1 cellular context compared by ENCODE assay signal in genomic region chr14:91418387-91419043, GRCh38.
A peak's percentile ranks its signal among the peaks of the same experiment; 100 is the strongest.
TF ChIP-seq lines count a peak whose summit lies in the region.

No MANE protein-coding gene starts in this region.

TF ChIP-seq in K562, 482 proteins besides CTCF, POLR2A, EP300 and RAD21 (continued from another document and continues in another):
- TF ChIP-seq ZBTB40 (IDR thresholded peaks at IDR 0.05) (no peak), ZBTB40 (CRISPR knock-in tag; IDR thresholded peaks at IDR 0.05) (no peak), ID3 (CRISPR knock-in tag; IDR thresholded peaks at IDR 0.05) (no peak), ID3 (tag; IDR thresholded peaks at IDR 0.05) (no peak), CAMTA2 (CRISPR knock-in tag; conservative IDR thresholded peaks at IDR 0.05) (no peak), ZBTB8A (IDR thresholded peaks at IDR 0.05; ENCODE audit: partially characterized antibody) (no peak), MEF2A (IDR thresholded peaks at IDR 0.05; ENCODE audit: control insufficient read depth, low read depth, low read length) (no peak), ZNF253 (CRISPR knock-in tag; conservative IDR thresholded peaks at IDR 0.05) (no peak), DDX20 (tag; IDR thresholded peaks at IDR 0.05; ENCODE audit: low read depth) (no peak), SMARCE1 (IDR thresholded peaks at IDR 0.05) (no peak), ZNF146 (CRISPR knock-in tag; IDR thresholded peaks at IDR 0.05; ENCODE audit: unreplicated experiment) (no peak), BMI1 (IDR thresholded peaks at IDR 0.05; ENCODE audit: low read length) (no peak), SIN3A (IDR thresholded peaks at IDR 0.05; ENCODE audit: borderline replicate concordance in 2 of 2, control insufficient read depth in 1 of 2, low read depth in 2 of 2, low read length in 2 of 2) (no peak), MLLT1 (IDR thresholded peaks at IDR 0.05) (no peak), ZFPM2 (CRISPR knock-in tag; IDR thresholded peaks at IDR 0.05) (no peak), E2F6 (IDR thresholded peaks at IDR 0.05; ENCODE audit: borderline replicate concordance in 1 of 2, extremely low read depth in 1 of 2, insufficient read depth in 1 of 2, insufficient read length in 1 of 2, low read depth in 1 of 2, low read length in 1 of 2, poor library complexity in 1 of 2, severe bottlenecking in 1 of 2) (peak in 1 of 2 experiments; percentile 33), TCF7L2 (IDR thresholded peaks at IDR 0.05; ENCODE audit: low read depth, low read length) (no peak), CBFA2T2 (conservative IDR thresholded peaks at IDR 0.05) (no peak), SIX5 (IDR thresholded peaks at IDR 0.05; ENCODE audit: borderline replicate concordance in 1 of 2, insufficient read depth in 1 of 2, low read depth in 1 of 2, low read length in 2 of 2) (no peak), DEAF1 (CRISPR knock-in tag; IDR thresholded peaks at IDR 0.05) (peak; percentile 70; the same call in 1 of the 2 replicates), SP1 (CRISPR knock-in tag; IDR thresholded peaks at IDR 0.05) (0 out of 2 replicates have a peak, but pooled peaks have one; percentile 23), EP400 (IDR thresholded peaks at IDR 0.05) (peak; percentile 67), HNRNPH1 (optimal IDR thresholded peaks at IDR 0.05; ENCODE audit: low read depth, low read length) (no peak), MXD1 (CRISPR knock-in tag; IDR thresholded peaks at IDR 0.05; ENCODE audit: borderline replicate concordance, poor library complexity, severe bottlenecking) (no peak), E2F1 (CRISPR knock-in tag; IDR thresholded peaks at IDR 0.05) (no peak), POLR3A (IDR thresholded peaks at IDR 0.05; ENCODE audit: borderline replicate concordance, extremely low read depth, insufficient read depth, insufficient read length) (no peak), ZNF217 (CRISPR knock-in tag; IDR thresholded peaks at IDR 0.05) (0 out of 2 replicates have a peak, but pooled peaks have one; percentile 1), NR1H2 (CRISPR knock-in tag; IDR thresholded peaks at IDR 0.05) (no peak), JUND (IDR thresholded peaks at IDR 0.05; ENCODE audit: borderline replicate concordance, low read depth, low read length) (0 out of 2 replicates have a peak, but pooled peaks have one; percentile 29), JUND (tag; IDR thresholded peaks at IDR 0.05; ENCODE audit: borderline replicate concordance, low read depth, low read length) (no peak), BHLHE40 (IDR thresholded peaks at IDR 0.05; ENCODE audit: low read length) (no peak), CHD2 (IDR thresholded peaks at IDR 0.05; ENCODE audit: low read depth, low read length) (no peak), RBM34 (IDR thresholded peaks at IDR 0.05; ENCODE audit: borderline replicate concordance, insufficient read depth, low read length) (no peak), MBD2 (IDR thresholded peaks at IDR 0.05; ENCODE audit: borderline replicate concordance, low read depth) (no peak), TRIM24 (IDR thresholded peaks at IDR 0.05) (no peak), POLR2H (tag; IDR thresholded peaks at IDR 0.05; ENCODE audit: low read depth) (no peak), COPS2 (conservative IDR thresholded peaks at IDR 0.05) (no peak), ZEB2 (IDR thresholded peaks at IDR 0.05) (no peak), SMAD4 (CRISPR knock-in tag; conservative IDR thresholded peaks at IDR 0.05) (0 out of 2 replicates have a peak, but pooled peaks have one; percentile 26), ZKSCAN3 (CRISPR knock-in tag; IDR thresholded peaks at IDR 0.05) (no peak), PTRF (tag; IDR thresholded peaks at IDR 0.05) (no peak), ATF2 (CRISPR knock-in tag; IDR thresholded peaks at IDR 0.05) (no peak), RB1 (IDR thresholded peaks at IDR 0.05; ENCODE audit: low read depth) (peak; percentile 38; the same call in 1 of the 2 replicates), SLC30A9 (CRISPR knock-in tag; IDR thresholded peaks at IDR 0.05) (no peak), ZBTB1 (CRISPR knock-in tag; IDR thresholded peaks at IDR 0.05; ENCODE audit: borderline replicate concordance, low read depth) (no peak), PBX2 (CRISPR knock-in tag; IDR thresholded peaks at IDR 0.05; ENCODE audit: low read depth) (no peak), PBX2 (tag; conservative IDR thresholded peaks at IDR 0.05; ENCODE audit: low read depth) (no peak), KLF1 (tag; IDR thresholded peaks at IDR 0.05) (no peak)
